In the genomic region with DNA sequence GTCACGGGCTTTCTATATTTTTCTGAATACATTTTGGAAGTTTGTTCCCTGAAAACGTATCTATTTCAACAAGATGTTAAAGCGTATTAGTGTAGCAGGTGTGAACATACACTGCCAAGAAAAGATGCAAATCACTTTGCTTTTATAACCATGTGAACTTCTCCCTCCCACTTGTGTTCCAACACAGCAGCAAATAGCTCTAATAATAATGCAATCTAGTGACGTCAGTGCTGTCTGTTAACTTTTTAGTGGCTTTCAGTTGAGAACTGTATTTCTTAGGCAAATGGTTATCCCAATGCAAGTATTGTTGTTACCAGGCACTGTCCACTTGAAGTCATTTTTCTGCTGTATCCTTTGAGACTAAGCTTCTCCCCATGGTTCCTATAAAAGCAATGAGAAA, we compare ENCODE assay signal across 31 cellular contexts.
"Had no signal": no experiment of that assay in that cellular context is flagged by ENCODE, and none has a peak within 500 bp of the region (broad histone marks: within the 10 kb centered on the region; RNA-seq: fewer than 3 reads in every experiment).

No MANE protein-coding gene starts in this region.

- H3K9me3 ChIP-seq: body of pancreas, heart left ventricle, thoracic aorta, vagina had no signal

- H3K36me3 ChIP-seq: cardiac muscle cell, heart left ventricle, right atrium auricular region, thoracic aorta, vagina had no signal

- DNase-seq: activated CD4-positive, alpha-beta T cell treated with anti-CD3 and anti-CD28 coated beads for 36 hours; activated CD4-positive, CD25-positive, alpha-beta regulatory T cell; activated CD8-positive, alpha-beta memory T cell treated with anti-CD3 and anti-CD28 coated beads, Interleukin-2, amount 10 ng/mL, durations not matched to agents 7 days and 5 days; activated CD8-positive, alpha-beta T cell treated with anti-CD3 and anti-CD28 coated beads, Interleukin-2, amount 10 ng/mL, durations not matched to agents 7 days and 5 days; activated naive CD4-positive, alpha-beta T cell treated with Interleukin-2 at 50 U/mL for 16 hours; activated T-cell treated with anti-CD3 and anti-CD28 coated beads, Interleukin-2, amount 50 U/mL, for 72 hours; aorta; body of pancreas; cerebellar nuclear complex; dorsolateral prefrontal cortex; effector memory CD4-positive, alpha-beta T cell; foreskin fibroblast; heart left ventricle; hypothalamus; immature natural killer cell; midbrain; naive thymus-derived CD4-positive, alpha-beta T cell; nucleus accumbens; psoas muscle; stimulated activated CD4-positive, alpha-beta T cell treated with anti-CD3 and anti-CD28 coated beads, Interleukin-12 subunit alpha, Interleukin-12 subunit beta, amount 100 ng/mL, for 4 hours; stimulated activated CD4-positive, alpha-beta T cell treated with anti-CD3 and anti-CD28 coated beads, Interleukin-4, amount 100 ng/mL, for 1 hour; stimulated activated naive CD8-positive, alpha-beta T cell treated with anti-CD3 and anti-CD28 coated beads, Interleukin-15, Interleukin-2, amounts not matched to agents 100 U/mL and 50 U/mL, for 24 hours had no signal

- H3K9me3 Mint-ChIP-seq: activated T-cell treated with anti-CD3 and anti-CD28 coated beads, Interleukin-2, amount 50 U/mL, for 72 hours; T-helper 2 cell treated with Interferon-gamma antibody and Interleukin-4, amounts not matched to agents 5 μg/mL and 100 μg/mL, for 36 hours had no signal

- H3K9ac ChIP-seq: parathyroid adenoma had no signal

- H3K4me1 ChIP-seq: body of pancreas, heart left ventricle, parathyroid adenoma, psoas muscle, right atrium auricular region, vagina had no signal

- H3K4me3 ChIP-seq: body of pancreas, cardiac muscle cell, coronary artery, dorsolateral prefrontal cortex, heart left ventricle, psoas muscle, right atrium auricular region, thoracic aorta, vagina had no signal

- H3K4me3 Mint-ChIP-seq: activated CD4-positive, alpha-beta T cell treated with anti-CD3 and anti-CD28 coated beads for 36 hours; activated CD8-positive, alpha-beta memory T cell treated with anti-CD3 and anti-CD28 coated beads, Interleukin-2, amount 10 ng/mL, durations not matched to agents 7 days and 5 days; activated CD8-positive, alpha-beta T cell treated with anti-CD3 and anti-CD28 coated beads, Interleukin-2, amount 10 ng/mL, durations not matched to agents 7 days and 5 days; activated naive CD8-positive, alpha-beta T cell; activated T-cell treated with anti-CD3 and anti-CD28 coated beads, Interleukin-2, amount 50 U/mL, for 72 hours; immature natural killer cell; naive thymus-derived CD4-positive, alpha-beta T cell; T-helper 2 cell treated with Interferon-gamma antibody and Interleukin-4, amounts not matched to agents 5 μg/mL and 100 μg/mL, for 36 hours; type B pancreatic cell had no signal

- ATAC-seq: activated CD4-positive, alpha-beta T cell treated with anti-CD3 and anti-CD28 coated beads for 36 hours; activated CD8-positive, alpha-beta memory T cell treated with anti-CD3 and anti-CD28 coated beads, Interleukin-2, amount 10 ng/mL, durations not matched to agents 7 days and 5 days; activated CD8-positive, alpha-beta T cell treated with anti-CD3 and anti-CD28 coated beads, Interleukin-2, amount 10 ng/mL, durations not matched to agents 7 days and 5 days; activated T-cell treated with anti-CD3 and anti-CD28 coated beads, Interleukin-2, amount 50 U/mL, for 72 hours; body of pancreas; heart left ventricle; naive thymus-derived CD4-positive, alpha-beta T cell; psoas muscle; stimulated activated naive CD8-positive, alpha-beta T cell treated with anti-CD3 and anti-CD28 coated beads, Interleukin-15, Interleukin-2, amounts not matched to agents 100 U/mL and 50 U/mL, for 24 hours had no signal

- H3K36me3 Mint-ChIP-seq: activated CD8-positive, alpha-beta memory T cell treated with anti-CD3 and anti-CD28 coated beads, Interleukin-2, amount 10 ng/mL, durations not matched to agents 7 days and 5 days; activated naive CD8-positive, alpha-beta T cell; immature natural killer cell; naive thymus-derived CD4-positive, alpha-beta T cell; type B pancreatic cell had no signal

- H3K27me3 Mint-ChIP-seq: activated CD4-positive, alpha-beta T cell treated with anti-CD3 and anti-CD28 coated beads for 36 hours; activated CD8-positive, alpha-beta memory T cell treated with anti-CD3 and anti-CD28 coated beads, Interleukin-2, amount 10 ng/mL, durations not matched to agents 7 days and 5 days; activated naive CD8-positive, alpha-beta T cell; naive thymus-derived CD4-positive, alpha-beta T cell; type B pancreatic cell had no signal

- H3K4me1 Mint-ChIP-seq: activated CD4-positive, alpha-beta T cell treated with anti-CD3 and anti-CD28 coated beads for 36 hours; activated CD8-positive, alpha-beta memory T cell treated with anti-CD3 and anti-CD28 coated beads, Interleukin-2, amount 10 ng/mL, durations not matched to agents 7 days and 5 days; immature natural killer cell; naive thymus-derived CD4-positive, alpha-beta T cell had no signal

- H3K27ac ChIP-seq: body of pancreas, cardiac muscle cell, coronary artery, dorsolateral prefrontal cortex, heart left ventricle, parathyroid adenoma, psoas muscle, right atrium auricular region, thoracic aorta, vagina had no signal

- H2AFZ ChIP-seq: parathyroid adenoma had no signal

- H3K27ac Mint-ChIP-seq: activated CD4-positive, alpha-beta T cell treated with anti-CD3 and anti-CD28 coated beads for 36 hours; activated CD8-positive, alpha-beta memory T cell treated with anti-CD3 and anti-CD28 coated beads, Interleukin-2, amount 10 ng/mL, durations not matched to agents 7 days and 5 days; activated CD8-positive, alpha-beta T cell treated with anti-CD3 and anti-CD28 coated beads, Interleukin-2, amount 10 ng/mL, durations not matched to agents 7 days and 5 days; activated naive CD8-positive, alpha-beta T cell; activated T-cell treated with anti-CD3 and anti-CD28 coated beads, Interleukin-2, amount 50 U/mL, for 72 hours; immature natural killer cell; naive thymus-derived CD4-positive, alpha-beta T cell; T-helper 2 cell treated with Interferon-gamma antibody and Interleukin-4, amounts not matched to agents 5 μg/mL and 100 μg/mL, for 36 hours; type B pancreatic cell had no signal

- H3K27me3 ChIP-seq: body of pancreas, cardiac muscle cell, heart left ventricle, right atrium auricular region, vagina had no signal
